ENCODE assay signal across 9 cellular contexts in genomic region chr1:78047131-78047530, GRCh38. TPM values are rescaled to one million over a fixed set of nuclear protein-coding genes. Genes with fewer than 3 reads are reported as not detected.
DNase-seq lines count a peak whose midpoint lies in the region; ATAC-seq lines count a peak whose summit lies in the region.
"Had no signal": no experiment of that assay in that cellular context is flagged by ENCODE, and none has a peak within 500 bp of the region (broad histone marks: within the 10 kb centered on the region; RNA-seq: fewer than 3 reads in every experiment).

No MANE protein-coding gene starts in this region.

- H3K4me1 ChIP-seq in NT2/D1 (ENCODE audit: insufficient read depth, insufficient read length) (no peaks in the 10 kb centered on the region), rectal smooth muscle tissue (ENCODE audit: control insufficient read depth, insufficient read depth, low read length) (no peaks in the 10 kb centered on the region)

- H3K9ac ChIP-seq in NT2/D1 (ENCODE audit: insufficient read length, low read depth) = peak overlapping the region; percentile 7
- no peak overlapping the region for H3K9ac ChIP-seq in rectal smooth muscle tissue (ENCODE audit: low read length)

- peak; percentile 82 for DNase-seq in DMS53 (lab: John Stamatoyannopoulos, UW)
- no peak for DNase-seq in NT2/D1 (ENCODE audit: low read depth, low spot score)
- no peak for DNase-seq in left ventricle myocardium superior
- DNase-seq in activated CD8-positive, alpha-beta memory T cell treated with anti-CD3 and anti-CD28 coated beads, Interleukin-2, amount 50 U/mL, for 48 hours = no peak
- DNase-seq in LoVo (ENCODE audit: low spot score) = no peak
- DNase-seq: NCI-H187 treated with DMSO at 0.1 percent for 48 hours; stimulated activated CD4-positive, alpha-beta T cell treated with anti-CD3 and anti-CD28 coated beads, Interleukin-1b, Interleukin-23, amount 100 ng/mL, for 48 hours had no signal

- peak; percentile 67 for ATAC-seq in left ventricle myocardium superior
- no peak for ATAC-seq in GM21529 (IDR thresholded peaks at IDR 0.05; ENCODE audit: unreplicated experiment)

- H3K36me3 ChIP-seq in NT2/D1 (ENCODE audit: insufficient read depth, insufficient read length, low read length) = no peaks in the 10 kb centered on the region
- no peaks in the 10 kb centered on the region for H3K36me3 ChIP-seq in rectal smooth muscle tissue (ENCODE audit: control insufficient read depth, insufficient read depth, low read length)

- H3K27me3 ChIP-seq in NT2/D1 (ENCODE audit: insufficient read depth, insufficient read length) (peaks cover 60% of the 10 kb centered on the region), rectal smooth muscle tissue (ENCODE audit: control insufficient read depth, insufficient read depth, low read length) (no peaks in the 10 kb centered on the region)

- H3K4me3 ChIP-seq in NT2/D1 (ENCODE audit: insufficient read length, low read depth) = no peak overlapping the region
- peak overlapping the region; percentile 70 for H3K4me3 ChIP-seq in rectal smooth muscle tissue (ENCODE audit: low read length)

- H3K9me3 ChIP-seq in NT2/D1 (ENCODE audit: insufficient read depth, low read length) = no peaks in the 10 kb centered on the region

- intact Hi-C loops in left ventricle myocardium superior (cut with micrococcal nuclease) = no loop called here

- no peak overlapping the region for H3K27ac ChIP-seq in rectal smooth muscle tissue (ENCODE audit: low read depth, low read length)

RNA-seq across cellular contexts. Expression of gene GIPC2, which starts 1.4 kb away (rescaled TPM):
- total RNA-seq in left ventricle myocardium superior = 4.9 TPM

RNA-seq across cellular contexts. Expression of gene DNAJB4, which starts 42.4 kb away (rescaled TPM):
- total RNA-seq in left ventricle myocardium superior = 99.4 TPM
